ENCODE assay signal across 17 cellular contexts in genomic region chr3:71890356-71890931, GRCh38.
DNase-seq lines count a peak whose midpoint lies in the region; ATAC-seq, FAIRE-seq and TF ChIP-seq lines count a peak whose summit lies in the region.
"Had no signal": no experiment of that assay in that cellular context is flagged by ENCODE, and none has a peak within 500 bp of the region (broad histone marks: within the 10 kb centered on the region; RNA-seq: fewer than 3 reads in every experiment).

No MANE protein-coding gene starts in this region.

- no peaks in the 10 kb centered on the region for H3K79me2 ChIP-seq in K562 (ENCODE audit: control insufficient read depth, insufficient read depth, low read length)
- H3K79me2 ChIP-seq in smooth muscle cell (ENCODE audit: low read depth) = no peaks in the 10 kb centered on the region

- intact Hi-C loops in K562 (cut with micrococcal nuclease) (no loop called here), heart right ventricle (cut with DNase I) (no loop called here), thyroid gland (cut with DNase I) (no loop called here)

- no peaks in the 10 kb centered on the region for H3K9me1 ChIP-seq in K562 (ENCODE audit: control insufficient read depth, insufficient read depth, low read length)

- TF ChIP-seq POLR2A in K562 (conservative IDR thresholded peaks at IDR 0.05) (no peak), thyroid gland (IDR thresholded peaks at IDR 0.05) (no peak)

- TF ChIP-seq CTCF in K562 (IDR thresholded peaks at IDR 0.05 in 2 of 3, conservative IDR thresholded peaks at IDR 0.05 in 1 of 3; ENCODE audit: insufficient read depth in 2 of 3, low read depth in 1 of 3, low read length in 3 of 3) (no peak), heart right ventricle (IDR thresholded peaks at IDR 0.05) (no peak), thyroid gland (IDR thresholded peaks at IDR 0.05) (no peak), smooth muscle cell (IDR thresholded peaks at IDR 0.05; ENCODE audit: borderline replicate concordance, insufficient read depth, poor library complexity, severe bottlenecking) (no peak)

- peaks cover 3% of the 10 kb centered on the region for H3F3A ChIP-seq in smooth muscle cell (ENCODE audit: low read depth)

- H2AFZ ChIP-seq in K562 (ENCODE audit: low read depth, low read length) = no peak overlapping the region
- H2AFZ ChIP-seq in smooth muscle cell (ENCODE audit: low read depth) = no peak overlapping the region

- in situ Hi-C loops in K562 (cut with MboI) = no loop called here

- H3K27me3 ChIP-seq in K562 (ENCODE audit: control insufficient read depth in 2 of 2, insufficient read depth in 2 of 2, low read length in 2 of 2) = peaks cover 0 to 19% of the 10 kb centered on the region in 2 experiments; a peak in 4 of 5 replicates
- H3K27me3 ChIP-seq in heart right ventricle = peaks cover 0 to 72% (median 0%) of the 10 kb centered on the region in 7 donors
- no peaks in the 10 kb centered on the region for H3K27me3 ChIP-seq in thyroid gland
- H3K27me3 ChIP-seq in smooth muscle cell (ENCODE audit: low read depth) = no peaks in the 10 kb centered on the region
- H3K27me3 ChIP-seq: BE2C had no signal

- 47% methylated on average over 4 of the region's 4 CpGs for WGBS in K562 (ENCODE audit: insufficient coverage, low coverage, missing lambda C conversion rate)
- WGBS in heart right ventricle, 2 donors = 40 to 44% methylated on average over 4 of the region's 4 CpGs
- WGBS in thyroid gland, 2 donors = 22 to 33% methylated on average over 4 of the region's 4 CpGs
- 81% methylated on average over 4 of the region's 4 CpGs for WGBS in smooth muscle cell (ENCODE audit: low lambda C conversion rate)

- H3K9ac ChIP-seq in K562 (ENCODE audit: insufficient read depth in 1 of 2, low read depth in 2 of 2, low read length in 2 of 2) (no peak overlapping the region), smooth muscle cell (ENCODE audit: low read depth) (no peak overlapping the region)

- no peak overlapping the region for H3K4me2 ChIP-seq in K562 (ENCODE audit: insufficient read depth, low read length)
- no peak overlapping the region for H3K4me2 ChIP-seq in smooth muscle cell
- H3K4me2 ChIP-seq: A549 had no signal

- POLR2A ChIA-PET in K562 (lab: Yijun Ruan, JAX) = interaction anchor here (0.6 to 1.4 kb wide), 5 partner anchors 8 to 1268 kb away, joined by 3 to 6 read pairs (median 3); no protein-coding TSS in a partner anchor

- TF ChIP-seq RAD21 in K562 (CRISPR knock-in tag; conservative IDR thresholded peaks at IDR 0.05 in 1 of 2, IDR thresholded peaks at IDR 0.05 in 1 of 2) = no peak

- CTCF ChIA-PET in K562 (lab: Yijun Ruan, JAX; ENCODE audit: low intra/inter-chr PET ratio) = interaction anchor here (0.6 kb wide), 1 partner anchor 15 kb away, joined by 3 read pairs; no protein-coding TSS in a partner anchor

- no TSS peak for BruUV-seq in K562 (replicated peaks; lab: Mats Ljungman, UMichigan)

- no peak for FAIRE-seq in K562 (lab: Jason Lieb, UNC)
- FAIRE-seq: A549, GM19239, H1 had no signal

- H4K20me1 ChIP-seq in K562 (replicated peaks; ENCODE audit: control insufficient read depth, insufficient read depth, low read length) (no peaks in the 10 kb centered on the region), smooth muscle cell (ENCODE audit: low read depth) (no peaks in the 10 kb centered on the region)

- ATAC-seq in K562 (no peak), esophagus mucosa (peak; percentile 35), heart right ventricle (peak in 6 of 8 donors; percentile 28 to 92 (median 83)), HG03521 (IDR thresholded peaks at IDR 0.05; ENCODE audit: unreplicated experiment) (no peak)
- ATAC-seq: A549 had no signal

- no peak for DNase-seq in K562 (ENCODE audit: extremely low read depth in 1 of 4, low spot score in 3 of 4)
- no peak for DNase-seq in heart right ventricle
- DNase-seq in thyroid gland = peak; percentile 81 to 82
- DNase-seq in activated naive CD4-positive, alpha-beta T cell treated with anti-CD3 and anti-CD28 coated beads, Interleukin-2, amount 50 U/mL, for 16 hours = no peak
- DNase-seq in smooth muscle cell (lab: John Stamatoyannopoulos, UW; ENCODE audit: unreplicated experiment) = no peak
- DNase-seq: BE2C; Caco-2; CD4-positive, alpha-beta memory T cell; DMS53; GF-D8 had no signal

- H3K36me3 ChIP-seq in K562 (ENCODE audit: control insufficient read depth, insufficient read depth, low read length) = no peaks in the 10 kb centered on the region
- H3K36me3 ChIP-seq in heart right ventricle = no peaks in the 10 kb centered on the region
- no peaks in the 10 kb centered on the region for H3K36me3 ChIP-seq in thyroid gland
- no peaks in the 10 kb centered on the region for H3K36me3 ChIP-seq in smooth muscle cell (ENCODE audit: low read depth)
- H3K36me3 ChIP-seq: BE2C, HAP-1 had no signal

- H3K9me3 ChIP-seq in K562 (replicated peaks; ENCODE audit: control insufficient read depth, insufficient read depth, low read depth, low read length) (no peaks in the 10 kb centered on the region), heart right ventricle (no peaks in the 10 kb centered on the region), thyroid gland (no peaks in the 10 kb centered on the region), smooth muscle cell (replicated peaks; ENCODE audit: low read depth) (no peaks in the 10 kb centered on the region)
- H3K9me3 ChIP-seq: A549, BE2C, Caco-2, HAP-1 had no signal

- H3K4me3 ChIP-seq in K562 = no peak overlapping the region
- no peak overlapping the region for H3K4me3 ChIP-seq in heart right ventricle
- no peak overlapping the region for H3K4me3 ChIP-seq in thyroid gland (replicated peaks in 1 of 3)
- H3K4me3 ChIP-seq in smooth muscle cell = no peak overlapping the region
- H3K4me3 ChIP-seq: A549, HAP-1 had no signal

- TF ChIP-seq EP300 in K562 (IDR thresholded peaks at IDR 0.05; ENCODE audit: low read length) = no peak

- H3K4me1 ChIP-seq in K562 (replicated peaks in 1 of 2; ENCODE audit: control insufficient read depth in 2 of 2, insufficient read depth in 2 of 2, low read length in 2 of 2) (no peaks in the 10 kb centered on the region), heart right ventricle (peaks cover 0 to 13% (median 5%) of the 10 kb centered on the region in 9 donors), thyroid gland (peaks cover 0 to 10% of the 10 kb centered on the region in 2 donors), smooth muscle cell (ENCODE audit: low read depth) (peaks cover 5% of the 10 kb centered on the region)
- H3K4me1 ChIP-seq: A549, BE2C, Caco-2 had no signal

- H3K27ac ChIP-seq in K562 (ENCODE audit: extremely low read depth, low read depth, low read length) = no peak overlapping the region
- H3K27ac ChIP-seq in heart right ventricle = peak overlapping the region in 2 of 10 donors; percentile 3 to 19
- H3K27ac ChIP-seq in thyroid gland = peak overlapping the region in 1 of 3 donors; percentile 35
- no peak overlapping the region for H3K27ac ChIP-seq in smooth muscle cell (ENCODE audit: low read depth)
- H3K27ac ChIP-seq: A549, C4-2B had no signal

TF ChIP-seq in K562, 482 proteins besides CTCF, POLR2A, EP300 and RAD21:
- TF ChIP-seq C11orf30 (IDR thresholded peaks at IDR 0.05; ENCODE audit: low read depth) (peak; percentile 12; the same call in 1 of the 2 replicates), MAFF (IDR thresholded peaks at IDR 0.05; ENCODE audit: low read length) (0 out of 2 replicates have a peak, but pooled peaks have one; percentile 3), ZNF384 (IDR thresholded peaks at IDR 0.05; ENCODE audit: low read depth, low read length) (no peak), ZNF316 (IDR thresholded peaks at IDR 0.05) (peak; percentile 29; the same call in 1 of the 2 replicates)

Comparison
In these comparisons a context has a peak if more than half of its experiments do, and no peak if none do; other contexts are left out.
1. ATAC-seq: peak in esophagus mucosa (single experiment) and heart right ventricle (6 of 8); none in K562 (single experiment) and HG03521 (single experiment).
2. DNase-seq: peak in thyroid gland (2 of 2); none in K562 (0 of 4), heart right ventricle (0 of 2), activated naive CD4-positive, alpha-beta T cell treated with anti-CD3 and anti-CD28 coated beads, Interleukin-2, amount 50 U/mL, for 16 hours (single experiment) and smooth muscle cell (single experiment).